8 cellular contexts compared by ENCODE assay signal in the genomic region with DNA sequence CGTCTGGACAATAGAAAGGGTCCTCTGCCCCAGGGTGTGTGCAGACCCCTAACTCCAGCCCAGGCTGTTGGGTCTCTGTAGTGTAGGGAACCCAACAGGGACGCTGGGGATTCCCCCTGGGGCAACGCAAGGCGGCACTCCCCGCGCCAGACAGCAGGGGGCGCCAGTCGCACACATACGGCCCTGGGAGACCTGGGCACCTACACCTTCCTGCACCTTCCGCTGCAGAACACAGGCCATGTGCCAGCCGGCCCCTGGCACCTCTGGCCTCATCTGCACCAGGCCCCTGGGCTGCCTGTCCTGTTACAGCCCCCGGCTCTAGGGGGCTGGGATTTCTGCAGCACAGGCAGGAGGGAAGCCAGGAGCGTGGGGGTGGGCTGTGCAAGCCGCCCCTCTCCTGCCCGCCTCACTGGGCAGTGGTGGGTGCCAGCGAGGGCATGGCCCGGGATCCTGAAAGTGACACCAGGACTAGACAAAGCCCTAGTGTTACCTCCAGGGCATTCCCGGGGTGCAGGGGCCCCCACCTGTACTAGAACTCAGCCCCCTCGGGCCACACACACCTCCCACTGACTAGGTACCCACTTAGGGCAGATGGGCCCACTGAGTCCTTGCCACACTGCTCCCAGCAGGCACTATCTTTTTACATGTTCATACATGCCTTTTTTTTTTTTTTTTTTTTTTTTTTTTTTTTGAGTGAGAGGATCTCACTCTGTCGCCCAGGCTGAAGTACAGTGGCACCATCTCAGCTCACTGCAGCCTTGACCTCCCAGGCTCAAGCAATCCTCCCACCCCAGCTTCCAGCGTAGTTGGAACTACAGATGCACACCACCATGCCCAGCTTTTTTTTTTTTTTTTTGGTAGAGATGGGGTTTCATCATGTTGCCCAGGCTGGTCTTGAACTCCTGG. TPM values are rescaled to one million over a fixed set of nuclear protein-coding genes. Genes with fewer than 3 reads are reported as not detected.
A peak's percentile ranks its signal among the peaks of the same experiment; 100 is the strongest.
DNase-seq lines count a peak whose midpoint lies in the region; ATAC-seq and TF ChIP-seq lines count a peak whose summit lies in the region.

No MANE protein-coding gene starts in this region.

- H3K4me1 ChIP-seq in esophagus muscularis mucosa = peaks cover 24 to 68% (median 38%) of the 10 kb centered on the region in 4 donors
- H3K4me1 ChIP-seq in stomach = peaks cover 25 to 42% (median 29%) of the 10 kb centered on the region in 4 donors

- ATAC-seq in GM18909 (IDR thresholded peaks at IDR 0.05; ENCODE audit: poor library complexity, unreplicated experiment) = peak; percentile 75
- peak; percentile 55 for ATAC-seq in HG03457 (IDR thresholded peaks at IDR 0.05; ENCODE audit: unreplicated experiment)

- TF ChIP-seq CTCF in esophagus muscularis mucosa (IDR thresholded peaks at IDR 0.05) (peak; percentile 95 to 100 (median 98)), neural cell (IDR thresholded peaks at IDR 0.05; ENCODE audit: poor library complexity, severe bottlenecking) (peak; percentile 90), stomach (IDR thresholded peaks at IDR 0.05) (peak in 5 of 7 experiments; percentile 97 to 99 (median 98))

- WGBS in esophagus muscularis mucosa = 47% methylated on average over 14 of the region's 21 CpGs
- 34 to 75% (median 39%) methylated on average over 4 to 21 of the region's 21 CpGs for WGBS in stomach, 5 donors

- H3K27me3 ChIP-seq in esophagus muscularis mucosa = no peaks in the 10 kb centered on the region
- H3K27me3 ChIP-seq in neural cell (ENCODE audit: insufficient read depth, low read depth, low read length) = no peaks in the 10 kb centered on the region
- H3K27me3 ChIP-seq in stomach = no peaks in the 10 kb centered on the region

- no peaks in the 10 kb centered on the region for H4K20me1 ChIP-seq in neural cell (ENCODE audit: insufficient read depth)

- H3F3A ChIP-seq in neural cell (ENCODE audit: insufficient read depth, low read length, poor library complexity, severe bottlenecking) = no peaks in the 10 kb centered on the region

- TF ChIP-seq EP300 in esophagus muscularis mucosa (IDR thresholded peaks at IDR 0.05) (no peak), neural cell (conservative IDR thresholded peaks at IDR 0.05; ENCODE audit: poor library complexity, severe bottlenecking) (no peak), stomach (IDR thresholded peaks at IDR 0.05) (no peak)

- H3K79me2 ChIP-seq in neural cell (replicated peaks; ENCODE audit: insufficient read depth, low read length) = peaks cover 5% of the 10 kb centered on the region

- intact Hi-C loops in esophagus muscularis mucosa (cut with DNase I) = loop anchor here (2.0 kb wide), 1 partner anchor 110 kb away; no protein-coding TSS in a partner anchor
- intact Hi-C loops in stomach (cut with DNase I; ENCODE audit: low total_unique reads) = loop anchor here (5.0 kb wide), 1 partner anchor 114 kb away; no protein-coding TSS in a partner anchor

- H3K9me3 ChIP-seq in esophagus muscularis mucosa (no peaks in the 10 kb centered on the region), neural cell (ENCODE audit: low read length) (no peaks in the 10 kb centered on the region), stomach (no peaks in the 10 kb centered on the region)

- TF ChIP-seq POLR2A in esophagus muscularis mucosa (IDR thresholded peaks at IDR 0.05; ENCODE audit: low read depth) = no peak
- no peak for TF ChIP-seq POLR2A in stomach (IDR thresholded peaks at IDR 0.05)

- no peak overlapping the region for H3K4me2 ChIP-seq in neural cell (ENCODE audit: low read length)

- peak; percentile 93 for TF ChIP-seq RAD21 in neural cell (conservative IDR thresholded peaks at IDR 0.05)

- H2AFZ ChIP-seq in neural cell (ENCODE audit: low read depth, low read length) = no peak overlapping the region

- no peak overlapping the region for H3K9ac ChIP-seq in neural cell (ENCODE audit: low read length)

- H3K36me3 ChIP-seq in esophagus muscularis mucosa (peaks cover 10 to 33% (median 26%) of the 10 kb centered on the region in 4 donors), neural cell (ENCODE audit: insufficient read depth, low read length) (no peaks in the 10 kb centered on the region), stomach (peaks cover 0 to 35% (median 32%) of the 10 kb centered on the region in 4 donors)

- peak overlapping the region in 1 of 4 donors; percentile 44 for H3K27ac ChIP-seq in esophagus muscularis mucosa (replicated peaks in 1 of 4)
- H3K27ac ChIP-seq in neural cell (ENCODE audit: low read length) = no peak overlapping the region
- H3K27ac ChIP-seq in stomach = no peak overlapping the region

- no peaks in the 10 kb centered on the region for H3K9me2 ChIP-seq in neural cell (ENCODE audit: insufficient read depth, low read length)

- peak; percentile 85 for DNase-seq in AG20443 (ENCODE audit: low spot score)
- DNase-seq in NOMO-1 (lab: John Stamatoyannopoulos, UW; ENCODE audit: unreplicated experiment in 2 of 2) = peak; percentile 17 to 40
- DNase-seq in activated T-cell treated with anti-CD3 and anti-CD28 coated beads for 1 hour (ENCODE audit: low read depth) = peak; percentile 83
- no peak for DNase-seq in esophagus muscularis mucosa (ENCODE audit: extremely low spot score)
- DNase-seq in stomach = peak; percentile 91

- no peak overlapping the region for H3K4me3 ChIP-seq in esophagus muscularis mucosa
- H3K4me3 ChIP-seq in neural cell (ENCODE audit: low read length) = no peak overlapping the region
- no peak overlapping the region for H3K4me3 ChIP-seq in stomach

TF ChIP-seq in neural cell, 6 proteins besides CTCF, POLR2A, EP300 and RAD21:
- no peak for TF ChIP-seq EZH2 (IDR thresholded peaks at IDR 0.05; ENCODE audit: borderline replicate concordance, insufficient read depth, low read length, poor library complexity, severe bottlenecking)
- TF ChIP-seq POLR2AphosphoS5 (IDR thresholded peaks at IDR 0.05) = no peak
- peak; percentile 92 for TF ChIP-seq SMC3 (conservative IDR thresholded peaks at IDR 0.05; ENCODE audit: poor library complexity)
- TF ChIP-seq MXI1 (conservative IDR thresholded peaks at IDR 0.05; ENCODE audit: poor library complexity, severe bottlenecking) = no peak

RNA-seq across cellular contexts. Expression of a gene that starts 37.5 kb away (rescaled TPM):
- 10 to 100 TPM; 10.4 to 21.2 (median 16.5) TPM for total RNA-seq in esophagus muscularis mucosa
- 11.2 and 20.1 TPM in 2 replicates for polyA plus RNA-seq in neural cell
- polyA minus RNA-seq in neural cell = 21.2 and 36.7 TPM in 2 replicates
- 10 to 100 TPM in 3 of 5 donors, 1 to 10 TPM in 2; 2.3 to 48.3 (median 11.7) TPM for total RNA-seq in stomach
- polyA plus RNA-seq in stomach = 10 to 100 TPM in 2 of 3 donors, 1 to 10 TPM in 1; 9.5 to 16.6 (median 11.0) TPM

RNA-seq across cellular contexts. Expression of a gene that starts 38.0 kb away (rescaled TPM):
- total RNA-seq in esophagus muscularis mucosa (100 to 1,000 TPM; 135 to 170 (median 148) TPM), stomach (100 to 1,000 TPM in 1 of 5 donors, 10 to 100 TPM in 4; 30.4 to 119 (median 51.4) TPM)
- polyA plus RNA-seq in neural cell (44.0 and 49.6 TPM in 2 replicates), stomach (10 to 100 TPM; 24.1 to 51.6 (median 29.9) TPM)
- 171 and 176 TPM in 2 replicates for polyA minus RNA-seq in neural cell
